18 cellular contexts compared by ENCODE assay signal in the genomic region with DNA sequence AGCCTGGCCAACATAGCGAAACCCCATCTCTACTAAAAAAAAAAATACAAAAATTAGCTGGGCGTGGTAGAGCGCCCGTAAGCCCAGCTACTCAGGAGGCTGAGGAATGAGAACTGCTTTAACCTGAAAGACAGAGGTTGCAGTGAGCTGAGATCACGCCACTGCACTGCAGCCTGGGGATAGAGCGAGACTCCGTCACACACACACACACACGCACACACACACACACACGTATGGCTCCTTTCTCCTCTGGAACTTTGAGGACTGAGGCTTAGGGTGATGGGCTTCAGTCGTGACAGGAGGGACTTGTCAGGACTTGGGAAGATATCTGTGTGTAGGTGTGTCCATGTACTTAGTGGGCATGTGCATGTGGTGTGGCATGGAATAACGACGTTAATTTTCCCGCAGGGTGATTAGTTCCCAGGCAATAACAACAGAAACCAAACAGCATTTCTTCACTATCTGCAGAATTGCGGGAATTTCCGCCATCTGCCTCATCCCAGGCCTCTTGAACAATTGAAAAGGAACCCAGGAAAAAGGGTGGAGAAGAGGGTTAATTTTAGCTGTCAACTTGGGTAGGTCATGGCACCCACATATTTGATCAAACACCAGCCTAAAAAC. TPM values are rescaled to one million over a fixed set of nuclear protein-coding genes. Genes with fewer than 3 reads are reported as not detected.
DNase-seq lines count a peak whose midpoint lies in the region; ATAC-seq and TF ChIP-seq lines count a peak whose summit lies in the region.
"Had no signal": no experiment of that assay in that cellular context is flagged by ENCODE, and none has a peak within 500 bp of the region (broad histone marks: within the 10 kb centered on the region; RNA-seq: fewer than 3 reads in every experiment).

No MANE protein-coding gene starts in this region.

- H3K4me3 Mint-ChIP-seq in GM23338, result no peak overlapping the region
- H3K4me3 Mint-ChIP-seq in endodermal cell, result no peak overlapping the region
- H3K4me3 Mint-ChIP-seq in effector memory CD8-positive, alpha-beta T cell, result no peak overlapping the region
- H3K4me3 Mint-ChIP-seq: B cell had no signal

- H3K9me2 ChIP-seq in GM23338 (ENCODE audit: insufficient read depth), result no peaks in the 10 kb centered on the region

- H3K27ac ChIP-seq in GM23338 (ENCODE audit: low read depth) (no peak overlapping the region), endodermal cell (ENCODE audit: low read depth, low read length) (no peak overlapping the region), lower lobe of right lung (no peak overlapping the region), smooth muscle cell (ENCODE audit: low read depth) (peak overlapping the region; percentile 63), uterus (no peak overlapping the region)
- H3K27ac ChIP-seq: Peyer's patch had no signal

- H3K27me3 ChIP-seq in GM23338 (ENCODE audit: insufficient read depth) (no peaks in the 10 kb centered on the region), endodermal cell (ENCODE audit: control insufficient read depth, insufficient read depth, low read length, poor library complexity, severe bottlenecking) (no peaks in the 10 kb centered on the region), lower lobe of right lung (ENCODE audit: low read depth) (no peaks in the 10 kb centered on the region), smooth muscle cell (ENCODE audit: low read depth) (no peaks in the 10 kb centered on the region), uterus (no peaks in the 10 kb centered on the region)
- H3K27me3 ChIP-seq: Peyer's patch had no signal

- H3K4me1 ChIP-seq in GM23338 (ENCODE audit: insufficient read depth) (no peaks in the 10 kb centered on the region), endodermal cell (ENCODE audit: control insufficient read depth, insufficient read depth, low read length) (no peaks in the 10 kb centered on the region), lower lobe of right lung (no peaks in the 10 kb centered on the region), smooth muscle cell (ENCODE audit: low read depth) (no peaks in the 10 kb centered on the region), uterus (no peaks in the 10 kb centered on the region)
- H3K4me1 ChIP-seq: Peyer's patch had no signal

- intact Hi-C loops in lower lobe of right lung (cut with DNase I) (no loop called here), uterus (cut with DNase I; ENCODE audit: low total_unique reads) (no loop called here)

- no peak for TF ChIP-seq POLR2A in uterus (IDR thresholded peaks at IDR 0.05)

- ATAC-seq in GM23338 (no peak), lower lobe of right lung (peak; percentile 25 to 49), HG03442 (IDR thresholded peaks at IDR 0.05; ENCODE audit: unreplicated experiment) (no peak)
- ATAC-seq in effector memory CD8-positive, alpha-beta T cell (replicated peaks), result no peak
- ATAC-seq: HCT116 had no signal

- H3K79me2 ChIP-seq in GM23338 (replicated peaks; ENCODE audit: insufficient read depth) (no peaks in the 10 kb centered on the region), smooth muscle cell (ENCODE audit: low read depth) (no peaks in the 10 kb centered on the region)

- H3K36me3 ChIP-seq in GM23338 (ENCODE audit: insufficient read depth) (no peaks in the 10 kb centered on the region), endodermal cell (ENCODE audit: control insufficient read depth, insufficient read depth, low read length) (no peaks in the 10 kb centered on the region), lower lobe of right lung (no peaks in the 10 kb centered on the region), smooth muscle cell (ENCODE audit: low read depth) (no peaks in the 10 kb centered on the region), uterus (no peaks in the 10 kb centered on the region)
- H3K36me3 ChIP-seq: Peyer's patch had no signal

- H3K4me2 ChIP-seq in GM23338 (no peak overlapping the region), smooth muscle cell (peak overlapping the region; percentile 32)

- peak overlapping the region; percentile 66; the same call in 1 of the 2 replicates for H2AFZ ChIP-seq in GM23338
- no peak overlapping the region for H2AFZ ChIP-seq in smooth muscle cell (ENCODE audit: low read depth)

- H3K9ac ChIP-seq in endodermal cell (ENCODE audit: extremely low read depth, low read length, poor library complexity, severe bottlenecking), result no peak overlapping the region
- H3K9ac ChIP-seq in smooth muscle cell (ENCODE audit: low read depth), result peak overlapping the region; percentile 57

- no peaks in the 10 kb centered on the region for H3F3A ChIP-seq in GM23338 (replicated peaks; ENCODE audit: low read depth)
- H3F3A ChIP-seq in smooth muscle cell (ENCODE audit: low read depth), result no peaks in the 10 kb centered on the region

- 89 to 91% methylated on average over 7 to 15 of the region's 15 CpGs for WGBS in endodermal cell (ENCODE audit: insufficient coverage in 1 of 2, insufficient read length in 1 of 2), 2 experiments
- WGBS in smooth muscle cell (ENCODE audit: low lambda C conversion rate), result 78% methylated on average over 15 of the region's 15 CpGs

- H3K4me1 Mint-ChIP-seq in GM23338 (no peaks in the 10 kb centered on the region; the same call in 1 of the 3 replicates), endodermal cell (peaks cover 8% of the 10 kb centered on the region)
- H3K4me1 Mint-ChIP-seq in effector memory CD8-positive, alpha-beta T cell (ENCODE audit: low read depth in 2 of 2), result peaks cover 0 to 4% of the 10 kb centered on the region in 2 donors
- H3K4me1 Mint-ChIP-seq: B cell had no signal

- H3K27ac Mint-ChIP-seq in GM23338 (no peak overlapping the region), endodermal cell (no peak overlapping the region)
- no peak overlapping the region for H3K27ac Mint-ChIP-seq in effector memory CD8-positive, alpha-beta T cell
- H3K27ac Mint-ChIP-seq: B cell had no signal

- H3K9me3 Mint-ChIP-seq in GM23338 (no peaks in the 10 kb centered on the region), endodermal cell (peaks cover 4% of the 10 kb centered on the region)
- H3K9me3 Mint-ChIP-seq in effector memory CD8-positive, alpha-beta T cell, result no peaks in the 10 kb centered on the region

- no peaks in the 10 kb centered on the region for H3K9me3 ChIP-seq in endodermal cell (ENCODE audit: control insufficient read depth, low read length)
- no peaks in the 10 kb centered on the region for H3K9me3 ChIP-seq in lower lobe of right lung
- no peaks in the 10 kb centered on the region for H3K9me3 ChIP-seq in smooth muscle cell (replicated peaks; ENCODE audit: low read depth)
- H3K9me3 ChIP-seq in uterus, result no peaks in the 10 kb centered on the region
- H3K9me3 ChIP-seq: Peyer's patch had no signal

- peak; percentile 14 for DNase-seq in GM23338 (ENCODE audit: low spot score)
- DNase-seq in endodermal cell, result peak; percentile 58
- DNase-seq in lower lobe of right lung, result no peak
- no peak for DNase-seq in smooth muscle cell (lab: John Stamatoyannopoulos, UW; ENCODE audit: unreplicated experiment)
- no peak for DNase-seq in uterus
- no peak for DNase-seq in DMS114 treated with DMSO at 0.1 percent for 48 hours (lab: John Stamatoyannopoulos, UW; ENCODE audit: unreplicated experiment)
- no peak for DNase-seq in effector memory CD8-positive, alpha-beta T cell
- DNase-seq: DMS 273 treated with DMSO at 0.1 percent for 48 hours, GDM1, GOT3, KBM-7, NCI-H1105 treated with DMSO at 0.1 percent for 48 hours, NCI-H1694, NCI-H2081 treated with DMSO at 0.1 percent for 48 hours, Peyer's patch had no signal

- no peaks in the 10 kb centered on the region for H3K36me3 Mint-ChIP-seq in GM23338 (ENCODE audit: low read depth)
- H3K36me3 Mint-ChIP-seq in endodermal cell (ENCODE audit: low read depth), result no peaks in the 10 kb centered on the region
- H3K36me3 Mint-ChIP-seq in effector memory CD8-positive, alpha-beta T cell (ENCODE audit: insufficient read depth), result no peaks in the 10 kb centered on the region

- H4K20me1 ChIP-seq in GM23338 (replicated peaks; ENCODE audit: insufficient read depth) (no peaks in the 10 kb centered on the region), smooth muscle cell (ENCODE audit: low read depth) (no peaks in the 10 kb centered on the region)

- H3K4me3 ChIP-seq in GM23338 (no peak overlapping the region), endodermal cell (ENCODE audit: low read length) (no peak overlapping the region), lower lobe of right lung (no peak overlapping the region), smooth muscle cell (no peak overlapping the region), uterus (no peak overlapping the region)
- H3K4me3 ChIP-seq: Peyer's patch had no signal

- H3K27me3 Mint-ChIP-seq in GM23338 (ENCODE audit: insufficient read depth, low read depth, poor library complexity), result peaks cover 2% of the 10 kb centered on the region
- H3K27me3 Mint-ChIP-seq in endodermal cell (ENCODE audit: insufficient read depth), result peaks cover 10% of the 10 kb centered on the region
- H3K27me3 Mint-ChIP-seq in effector memory CD8-positive, alpha-beta T cell, result peaks cover 34 to 55% of the 10 kb centered on the region in 2 donors

- no peak for TF ChIP-seq CTCF in GM23338 (conservative IDR thresholded peaks at IDR 0.05; ENCODE audit: low read depth in 2 of 2)
- no peak for TF ChIP-seq CTCF in endodermal cell (conservative IDR thresholded peaks at IDR 0.05)
- TF ChIP-seq CTCF in lower lobe of right lung (IDR thresholded peaks at IDR 0.05), result no peak
- no peak for TF ChIP-seq CTCF in smooth muscle cell (IDR thresholded peaks at IDR 0.05; ENCODE audit: borderline replicate concordance, insufficient read depth, poor library complexity, severe bottlenecking)
- no peak for TF ChIP-seq CTCF in uterus (IDR thresholded peaks at IDR 0.05)

TF ChIP-seq in GM23338, 12 proteins besides CTCF, POLR2A, EP300 and RAD21 (continues in another document):
- no peak for TF ChIP-seq EZH2 (IDR thresholded peaks at IDR 0.05; ENCODE audit: low read depth, unreplicated experiment)
- TF ChIP-seq ZNF114 (CRISPR knock-in tag; IDR thresholded peaks at IDR 0.05), result no peak
- no peak for TF ChIP-seq CREB1 (CRISPR knock-in tag; IDR thresholded peaks at IDR 0.05; ENCODE audit: low read depth)

RNA-seq across cellular contexts. Expression of a gene that starts 47.7 kb away (rescaled TPM):
- 20.9 and 22.4 TPM in 2 replicates for total RNA-seq in GM23338 (2014; rRNA removed; shearing (Covaris generic))
- polyA plus RNA-seq in GM23338 (2016; fragmentation: Nextera tagmentation; extraction: Ambion mirVana), result 28.9 and 29.8 TPM in 2 replicates
- total RNA-seq in endodermal cell, result 10 to 100 TPM; 20.3 to 23.7 TPM
- 21.5 TPM for polyA plus RNA-seq in endodermal cell (2013, experiment 1 of 2)
- 23.4 TPM for polyA plus RNA-seq in endodermal cell (2013, experiment 2 of 2)
- 16.2 TPM for total RNA-seq in lower lobe of right lung
- total RNA-seq in smooth muscle cell, result 25.1 and 28.1 TPM in 2 replicates
- 20.0 and 23.6 TPM in 2 replicates for polyA plus RNA-seq in smooth muscle cell
- 10 to 100 TPM; 11.8 to 31.2 (median 19.3) TPM for total RNA-seq in uterus

RNA-seq across cellular contexts. Expression of a gene that starts 47.8 kb away (rescaled TPM):
- total RNA-seq in GM23338 (2014; rRNA removed; shearing (Covaris generic)), result 31.4 and 42.7 TPM in 2 replicates
- polyA plus RNA-seq in GM23338 (2016; fragmentation: Nextera tagmentation; extraction: Ambion mirVana), result 14.6 and 15.0 TPM in 2 replicates
- 10 to 100 TPM; 38.4 to 49.7 TPM for total RNA-seq in endodermal cell
- polyA plus RNA-seq in endodermal cell (2013, experiment 1 of 2), result 31.3 TPM
- 29.7 TPM for polyA plus RNA-seq in endodermal cell (2013, experiment 2 of 2)
- total RNA-seq in lower lobe of right lung, result 38.6 TPM
- total RNA-seq in smooth muscle cell, result 41.0 and 56.5 TPM in 2 replicates
- polyA plus RNA-seq in smooth muscle cell, result 12.4 and 15.5 TPM in 2 replicates
- total RNA-seq in uterus, result 10 to 100 TPM; 18.4 to 96.8 (median 53.5) TPM

Comparison
In these comparisons a context has a peak if more than half of its experiments do, and no peak if none do; other contexts are left out.
1. ATAC-seq: peak in lower lobe of right lung (2 of 2); none in GM23338 (single experiment), HG03442 (single experiment) and effector memory CD8-positive, alpha-beta T cell (single experiment).
2. DNase-seq: peak in GM23338 (single experiment) and endodermal cell (single experiment); none in lower lobe of right lung (single experiment), smooth muscle cell (single experiment), uterus (0 of 2), DMS114 treated with DMSO at 0.1 percent for 48 hours (single experiment) and effector memory CD8-positive, alpha-beta T cell (0 of 3).